Comparison of ENCODE assay signal across 17 cellular contexts in genomic region chr7:408651-409343, GRCh38.
"Had no signal": no experiment of that assay in that cellular context is flagged by ENCODE, and none has a peak within 500 bp of the region (broad histone marks: within the 10 kb centered on the region; RNA-seq: fewer than 3 reads in every experiment).

No MANE protein-coding gene starts in this region.

- H3K27me3 Mint-ChIP-seq: activated CD4-positive, alpha-beta T cell treated with anti-CD3 and anti-CD28 coated beads, Interleukin-2, amount 10 ng/mL, durations not matched to agents 7 days and 5 days had no signal

- H3K27ac ChIP-seq: cardiac muscle cell, coronary artery, heart left ventricle, neutrophil, SK-N-MC, upper lobe of left lung had no signal

- H3K27me3 ChIP-seq: cardiac muscle cell, neutrophil, upper lobe of left lung had no signal

- H3K36me3 ChIP-seq: cardiac muscle cell, heart left ventricle, neutrophil, upper lobe of left lung had no signal

- H3K4me3 ChIP-seq: cardiac muscle cell, coronary artery, heart left ventricle, SK-N-MC, upper lobe of left lung had no signal

- H3K9me3 Mint-ChIP-seq: activated CD4-positive, alpha-beta T cell treated with anti-CD3 and anti-CD28 coated beads, Interleukin-2, amount 10 ng/mL, durations not matched to agents 7 days and 5 days had no signal

- H3K4me1 Mint-ChIP-seq: activated CD4-positive, alpha-beta T cell treated with anti-CD3 and anti-CD28 coated beads, Interleukin-2, amount 10 ng/mL, durations not matched to agents 7 days and 5 days had no signal

- H3K27ac Mint-ChIP-seq: activated CD4-positive, alpha-beta T cell treated with anti-CD3 and anti-CD28 coated beads, Interleukin-2, amount 10 ng/mL, durations not matched to agents 7 days and 5 days had no signal

- H3K9me3 ChIP-seq: heart left ventricle, neutrophil, upper lobe of left lung had no signal

- FAIRE-seq: frontal cortex, keratinocyte had no signal

- DNase-seq: activated CD4-positive, alpha-beta T cell treated with anti-CD3 and anti-CD28 coated beads, Interleukin-2, amount 10 ng/mL, durations not matched to agents 7 days and 5 days; activated CD4-positive, CD25-positive, alpha-beta regulatory T cell; activated gamma-delta T cell treated with Interleukin-2 at 50 U/mL for 16 hours; activated T-cell treated with anti-CD3 and anti-CD28 coated beads, Interleukin-2, amount 50 U/mL, for 1 hour; effector CD4-positive, alpha-beta T cell; naive B cell; stimulated activated CD4-positive, alpha-beta T cell treated with anti-CD3 and anti-CD28 coated beads, Interleukin-2, amount 100 ng/mL, for 24 hours; stimulated activated naive CD4-positive, alpha-beta T cell had no signal

- H3K4me1 ChIP-seq: heart left ventricle, upper lobe of left lung had no signal

- H3K4me3 Mint-ChIP-seq: activated CD4-positive, alpha-beta T cell treated with anti-CD3 and anti-CD28 coated beads, Interleukin-2, amount 10 ng/mL, durations not matched to agents 7 days and 5 days; naive B cell had no signal

- ATAC-seq: heart left ventricle, right cardiac atrium had no signal

- H3K36me3 Mint-ChIP-seq: naive B cell had no signal
